Comparison of ENCODE assay signal across 18 cellular contexts in genomic region chr3:147613710-147614109, GRCh38.
DNase-seq lines count a peak whose midpoint lies in the region; ATAC-seq and TF ChIP-seq lines count a peak whose summit lies in the region.
"Had no signal": no experiment of that assay in that cellular context is flagged by ENCODE, and none has a peak within 500 bp of the region (broad histone marks: within the 10 kb centered on the region; RNA-seq: fewer than 3 reads in every experiment).

No MANE protein-coding gene starts in this region.

- peak; percentile 32 for DNase-seq in HCEC 1CT
- peak; percentile 51 for DNase-seq in NCI-H82 (lab: John Stamatoyannopoulos, UW)
- DNase-seq in activated CD4-positive, CD25-positive, alpha-beta regulatory T cell (lab: John Stamatoyannopoulos, UW): no peak
- no peak for DNase-seq in NCI-H2081 (lab: John Stamatoyannopoulos, UW)
- DNase-seq in kidney glomerular epithelial cell (lab: John Stamatoyannopoulos, UW): no peak
- DNase-seq: activated CD4-positive, alpha-beta memory T cell treated with anti-CD3 and anti-CD28 coated beads, Interleukin-2, amount 10 ng/mL, durations not matched to agents 7 days and 5 days; activated effector memory CD4-positive, alpha-beta T cell treated with Interleukin-2 at 50 U/mL for 16 hours; body of pancreas; H7; heart right ventricle; Karpas-422; left lung; small intestine had no signal

- H3K4me1 Mint-ChIP-seq in nephron: peaks cover 31% of the 10 kb centered on the region
- H3K4me1 Mint-ChIP-seq: activated CD4-positive, alpha-beta memory T cell treated with anti-CD3 and anti-CD28 coated beads, Interleukin-2, amount 10 ng/mL, durations not matched to agents 7 days and 5 days had no signal

- peak; percentile 92 for ATAC-seq in GM18867 (IDR thresholded peaks at IDR 0.05; ENCODE audit: unreplicated experiment)
- ATAC-seq in SK-N-SH treated with all-trans-retinoic acid at 6 μM for 48 hours: no peak
- ATAC-seq: body of pancreas, heart right ventricle, left lung had no signal

- H3K9me3 Mint-ChIP-seq in nephron: no peaks in the 10 kb centered on the region
- H3K9me3 Mint-ChIP-seq: activated CD4-positive, alpha-beta memory T cell treated with anti-CD3 and anti-CD28 coated beads, Interleukin-2, amount 10 ng/mL, durations not matched to agents 7 days and 5 days; neural crest cell; T-helper 2 cell treated with Interferon-gamma antibody and Interleukin-4, amounts not matched to agents 5 μg/mL and 100 μg/mL, for 36 hours had no signal

- H3K27ac Mint-ChIP-seq in nephron: peak overlapping the region; percentile 24 to 79 (median 76)
- H3K27ac Mint-ChIP-seq: activated CD4-positive, alpha-beta memory T cell treated with anti-CD3 and anti-CD28 coated beads, Interleukin-2, amount 10 ng/mL, durations not matched to agents 7 days and 5 days; T-helper 2 cell treated with Interferon-gamma antibody and Interleukin-4, amounts not matched to agents 5 μg/mL and 100 μg/mL, for 36 hours had no signal

- TF ChIP-seq CTCF in nephron (IDR thresholded peaks at IDR 0.05; ENCODE audit: unreplicated experiment in 3 of 3): no peak

- H3K4me3 Mint-ChIP-seq in nephron: peak overlapping the region in 2 of 3 experiments; percentile 8 to 26
- H3K4me3 Mint-ChIP-seq: activated CD4-positive, alpha-beta memory T cell treated with anti-CD3 and anti-CD28 coated beads, Interleukin-2, amount 10 ng/mL, durations not matched to agents 7 days and 5 days; neural crest cell; T-helper 2 cell treated with Interferon-gamma antibody and Interleukin-4, amounts not matched to agents 5 μg/mL and 100 μg/mL, for 36 hours had no signal

- H3K36me3 Mint-ChIP-seq in nephron (ENCODE audit: low read depth): no peaks in the 10 kb centered on the region

- no peaks in the 10 kb centered on the region for H3K27me3 Mint-ChIP-seq in nephron (ENCODE audit: low read depth)
- H3K27me3 Mint-ChIP-seq: activated CD4-positive, alpha-beta memory T cell treated with anti-CD3 and anti-CD28 coated beads, Interleukin-2, amount 10 ng/mL, durations not matched to agents 7 days and 5 days had no signal

TF ChIP-seq in SK-N-SH treated with all-trans-retinoic acid at 6 μM for 48 hours, 23 proteins besides CTCF, POLR2A, EP300 and RAD21:
- TF ChIP-seq ZFP30 (CRISPR knock-in tag; IDR thresholded peaks at IDR 0.05): no peak
- no peak for TF ChIP-seq ARNTL (CRISPR knock-in tag; IDR thresholded peaks at IDR 0.05; ENCODE audit: borderline replicate concordance, low read depth)
- no peak for TF ChIP-seq ZFP3 (CRISPR knock-in tag; IDR thresholded peaks at IDR 0.05)

Comparison
In these comparisons a context has a peak if more than half of its experiments do, and no peak if none do; other contexts are left out.
1. DNase-seq: peak in HCEC 1CT (single experiment) and NCI-H82 (single experiment); none in activated CD4-positive, CD25-positive, alpha-beta regulatory T cell (0 of 4), NCI-H2081 (0 of 2) and kidney glomerular epithelial cell (single experiment).